ENCODE assay signal across 22 cellular contexts in genomic region chr6:109290143-109290931, GRCh38.
"Had no signal": no experiment of that assay in that cellular context is flagged by ENCODE, and none has a peak within 500 bp of the region (broad histone marks: within the 10 kb centered on the region; RNA-seq: fewer than 3 reads in every experiment).

No MANE protein-coding gene starts in this region.

- ATAC-seq: gastrocnemius medialis; left lung; natural killer cell; stimulated activated naive CD8-positive, alpha-beta T cell treated with anti-CD3 and anti-CD28 coated beads, Interleukin-15, amount 100 ng/mL, for 72 hours; upper lobe of right lung had no signal

- H3K36me3 ChIP-seq: gastrocnemius medialis, left lung, lower lobe of right lung, right lobe of liver, suprapubic skin, transverse colon, upper lobe of right lung, uterus had no signal

- H3K27me3 ChIP-seq: gastrocnemius medialis, right lobe of liver, transverse colon, upper lobe of right lung, uterus had no signal

- H2AFZ ChIP-seq: parathyroid adenoma had no signal

- DNase-seq: dermis blood vessel endothelial cell; effector memory CD4-positive, alpha-beta T cell; erythroblast; gastrocnemius medialis; head of caudate nucleus; left cardiac atrium; lower lobe of right lung; natural killer cell; right lobe of liver; small intestine; stimulated activated CD4-positive, alpha-beta T cell treated with anti-CD3 and anti-CD28 coated beads, Interleukin-15, amount 100 ng/mL, for 24 hours; stimulated activated CD4-positive, alpha-beta T cell treated with anti-CD3 and anti-CD28 coated beads, Interleukin-2, amount 100 ng/mL, for 48 hours; stimulated activated naive CD4-positive, alpha-beta T cell; stimulated activated naive CD8-positive, alpha-beta T cell treated with anti-CD3 and anti-CD28 coated beads, Interleukin-15, amount 100 ng/mL, for 72 hours; transverse colon; upper lobe of right lung; uterus had no signal

- H3K4me1 ChIP-seq: left lung, lower lobe of right lung, parathyroid adenoma, upper lobe of right lung, uterus had no signal

- FAIRE-seq: endometrium, small intestine had no signal

- H3K9me3 ChIP-seq: gastrocnemius medialis, left lung, lower lobe of right lung, right lobe of liver, suprapubic skin, transverse colon, upper lobe of right lung, uterus had no signal

- H3K79me2 ChIP-seq: parathyroid adenoma had no signal

- H3K9ac ChIP-seq: parathyroid adenoma had no signal

- H3K4me3 ChIP-seq: coronary artery, gastrocnemius medialis, left lung, lower lobe of right lung, right lobe of liver, suprapubic skin, transverse colon, upper lobe of right lung, uterus had no signal

- H3K27ac ChIP-seq: coronary artery, gastrocnemius medialis, left lung, lower lobe of right lung, parathyroid adenoma, right lobe of liver, suprapubic skin, transverse colon, upper lobe of right lung, uterus had no signal
